12 cellular contexts compared by ENCODE assay signal in genomic region chr15:100786901-100787566, GRCh38.
"Had no signal": no experiment of that assay in that cellular context is flagged by ENCODE, and none has a peak within 500 bp of the region (broad histone marks: within the 10 kb centered on the region; RNA-seq: fewer than 3 reads in every experiment).

No MANE protein-coding gene starts in this region.

- H3K9me3 Mint-ChIP-seq: activated B cell treated with CpG ODN at 0.5 μM for 24 hours; activated naive CD4-positive, alpha-beta T cell treated with anti-CD3 and anti-CD28 coated beads for 36 hours; stimulated activated naive CD8-positive, alpha-beta T cell treated with anti-CD3 and anti-CD28 coated beads, Interleukin-15, amount 100 ng/mL, for 72 hours; T-helper 1 cell treated with Interleukin-12 subunit alpha and Interleukin-12 subunit beta and Interleukin-4 antibody, amounts not matched to agents 30 μg/mL and 1 μg/mL, for 36 hours had no signal

- H3K4me1 Mint-ChIP-seq: activated B cell treated with CpG ODN at 0.5 μM for 24 hours; naive thymus-derived CD4-positive, alpha-beta T cell; stimulated activated naive CD8-positive, alpha-beta T cell treated with anti-CD3 and anti-CD28 coated beads, Interleukin-15, amount 100 ng/mL, for 72 hours had no signal

- H3K27ac Mint-ChIP-seq: activated B cell treated with CpG ODN at 0.5 μM for 24 hours; activated naive CD4-positive, alpha-beta T cell treated with anti-CD3 and anti-CD28 coated beads for 36 hours; naive thymus-derived CD4-positive, alpha-beta T cell; stimulated activated naive CD8-positive, alpha-beta T cell treated with anti-CD3 and anti-CD28 coated beads, Interleukin-15, amount 100 ng/mL, for 72 hours; T-helper 1 cell treated with Interleukin-12 subunit alpha and Interleukin-12 subunit beta and Interleukin-4 antibody, amounts not matched to agents 30 μg/mL and 1 μg/mL, for 36 hours had no signal

- H3K36me3 ChIP-seq: lower lobe of right lung had no signal

- H3K4me3 Mint-ChIP-seq: activated B cell treated with CpG ODN at 0.5 μM for 24 hours; activated naive CD4-positive, alpha-beta T cell treated with anti-CD3 and anti-CD28 coated beads for 36 hours; naive thymus-derived CD4-positive, alpha-beta T cell; stimulated activated naive CD8-positive, alpha-beta T cell treated with anti-CD3 and anti-CD28 coated beads, Interleukin-15, amount 100 ng/mL, for 72 hours; T-helper 1 cell treated with Interleukin-12 subunit alpha and Interleukin-12 subunit beta and Interleukin-4 antibody, amounts not matched to agents 30 μg/mL and 1 μg/mL, for 36 hours had no signal

- H3K27ac ChIP-seq: lower lobe of right lung, testis had no signal

- H3K4me1 ChIP-seq: lower lobe of right lung, testis had no signal

- DNase-seq: activated B cell treated with CpG ODN at 0.5 μM for 24 hours; activated CD4-positive, alpha-beta T cell treated with anti-CD3 and anti-CD28 coated beads, Interleukin-2, amount 50 U/mL, for 48 hours; activated naive CD4-positive, alpha-beta T cell treated with anti-CD3 and anti-CD28 coated beads for 36 hours; effector memory CD4-positive, alpha-beta T cell; lower lobe of right lung; nucleus accumbens; stimulated activated CD4-positive, alpha-beta T cell treated with anti-CD3 and anti-CD28 coated beads, Interleukin-4, amount 100 ng/mL, for 1 hour; stimulated activated naive CD8-positive, alpha-beta T cell treated with anti-CD3 and anti-CD28 coated beads, Interleukin-15, amount 100 ng/mL, for 72 hours; testis had no signal

- ATAC-seq: lower lobe of right lung; naive thymus-derived CD4-positive, alpha-beta T cell; SK-N-SH treated with all-trans-retinoic acid at 6 μM for 48 hours; stimulated activated naive CD8-positive, alpha-beta T cell treated with anti-CD3 and anti-CD28 coated beads, Interleukin-15, amount 100 ng/mL, for 72 hours had no signal

- H3K27me3 ChIP-seq: testis had no signal

- H3K4me3 ChIP-seq: lower lobe of right lung, testis had no signal

- H3K36me3 Mint-ChIP-seq: naive thymus-derived CD4-positive, alpha-beta T cell had no signal
